ENCODE assay signal across 12 cellular contexts in genomic region chr17:2418572-2418971, GRCh38. TPM values are rescaled to one million over a fixed set of nuclear protein-coding genes. Genes with fewer than 3 reads are reported as not detected.
DNase-seq lines count a peak whose midpoint lies in the region; ATAC-seq, FAIRE-seq and TF ChIP-seq lines count a peak whose summit lies in the region.
"Had no signal": no experiment of that assay in that cellular context is flagged by ENCODE, and none has a peak within 500 bp of the region (broad histone marks: within the 10 kb centered on the region; RNA-seq: fewer than 3 reads in every experiment).

No MANE protein-coding gene starts in this region.

- no peak overlapping the region for H3K4me3 Mint-ChIP-seq in activated CD4-positive, alpha-beta memory T cell treated with anti-CD3 and anti-CD28 coated beads for 36 hours
- H3K4me3 Mint-ChIP-seq in activated CD4-positive, alpha-beta memory T cell treated with anti-CD3 and anti-CD28 coated beads, Interleukin-2, amount 10 ng/mL, durations not matched to agents 7 days and 5 days, result no peak overlapping the region
- no peak overlapping the region for H3K4me3 Mint-ChIP-seq in natural killer cell

- TF ChIP-seq CTCF in choroid plexus epithelial cell (conservative IDR thresholded peaks at IDR 0.05; ENCODE audit: low read depth, low read length), result no peak
- TF ChIP-seq CTCF in kidney (IDR thresholded peaks at IDR 0.05; ENCODE audit: borderline replicate concordance, extremely low read depth, insufficient read depth), result no peak
- TF ChIP-seq CTCF in thyroid gland (IDR thresholded peaks at IDR 0.05), result no peak
- TF ChIP-seq CTCF in natural killer cell (IDR thresholded peaks at IDR 0.05), result no peak

- no peak overlapping the region for H3K9ac ChIP-seq in kidney (ENCODE audit: low read length in 2 of 2)

- no peak for FAIRE-seq in kidney (lab: Jason Lieb, UNC)
- FAIRE-seq: K562 had no signal

- peaks cover 18% of the 10 kb centered on the region for H3K36me3 Mint-ChIP-seq in activated CD4-positive, alpha-beta memory T cell treated with anti-CD3 and anti-CD28 coated beads for 36 hours
- H3K36me3 Mint-ChIP-seq in activated CD4-positive, alpha-beta memory T cell treated with anti-CD3 and anti-CD28 coated beads, Interleukin-2, amount 10 ng/mL, durations not matched to agents 7 days and 5 days (ENCODE audit: low read depth), result no peaks in the 10 kb centered on the region
- no peaks in the 10 kb centered on the region for H3K36me3 Mint-ChIP-seq in natural killer cell

- peaks cover 8 to 28% of the 10 kb centered on the region in 2 donors for H3K36me3 ChIP-seq in kidney (ENCODE audit: control insufficient read depth in 1 of 2, insufficient read depth in 2 of 2, low read length in 2 of 2)
- H3K36me3 ChIP-seq in thyroid gland, result peaks cover 10 to 18% of the 10 kb centered on the region in 2 donors

- H3K4me1 Mint-ChIP-seq in activated CD4-positive, alpha-beta memory T cell treated with anti-CD3 and anti-CD28 coated beads for 36 hours (ENCODE audit: low read depth), result peaks cover 3% of the 10 kb centered on the region
- peaks cover 2% of the 10 kb centered on the region for H3K4me1 Mint-ChIP-seq in activated CD4-positive, alpha-beta memory T cell treated with anti-CD3 and anti-CD28 coated beads, Interleukin-2, amount 10 ng/mL, durations not matched to agents 7 days and 5 days
- no peaks in the 10 kb centered on the region for H3K4me1 Mint-ChIP-seq in natural killer cell

- POLR2A ChIA-PET in activated CD4-positive, alpha-beta memory T cell treated with anti-CD3 and anti-CD28 coated beads for 36 hours (lab: Charles Lee), result interaction anchor here (0.9 kb wide), 1 partner anchor 93 kb away, joined by 3 read pairs; the partner anchor contains the start of gene METTL16
- POLR2A ChIA-PET in activated CD4-positive, alpha-beta memory T cell treated with anti-CD3 and anti-CD28 coated beads, Interleukin-2, amount 10 ng/mL, durations not matched to agents 7 days and 5 days (lab: Charles Lee), result interaction anchor here (1.0 to 2.1 kb wide), 3 partner anchors 16 to 37 kb away, joined by 3 to 7 read pairs (median 5); no protein-coding TSS in a partner anchor

- H3K4me3 ChIP-seq in choroid plexus epithelial cell (ENCODE audit: low read depth, low read length), result no peak overlapping the region
- H3K4me3 ChIP-seq in kidney (ENCODE audit: low read length in 2 of 2), result no peak overlapping the region
- H3K4me3 ChIP-seq in thyroid gland (replicated peaks in 1 of 3), result no peak overlapping the region
- H3K4me3 ChIP-seq: K562 had no signal

- no peaks in the 10 kb centered on the region for H3K27me3 Mint-ChIP-seq in activated CD4-positive, alpha-beta memory T cell treated with anti-CD3 and anti-CD28 coated beads for 36 hours
- no peaks in the 10 kb centered on the region for H3K27me3 Mint-ChIP-seq in activated CD4-positive, alpha-beta memory T cell treated with anti-CD3 and anti-CD28 coated beads, Interleukin-2, amount 10 ng/mL, durations not matched to agents 7 days and 5 days
- H3K27me3 Mint-ChIP-seq in natural killer cell (ENCODE audit: low read depth in 2 of 2), result no peaks in the 10 kb centered on the region

- intact Hi-C loops in activated CD4-positive, alpha-beta memory T cell treated with anti-CD3 and anti-CD28 coated beads for 36 hours (cut with micrococcal nuclease), result no loop called here
- intact Hi-C loops in kidney (cut with DNase I), result loop anchor here (5.0 kb wide), 1 partner anchor 36 kb away; no protein-coding TSS in a partner anchor
- intact Hi-C loops in thyroid gland (cut with DNase I), result no loop called here
- intact Hi-C loops in natural killer cell (cut with micrococcal nuclease), result no loop called here

- TF ChIP-seq POLR2A in thyroid gland (IDR thresholded peaks at IDR 0.05), result no peak

- WGBS in thyroid gland, 2 donors, result 72 to 76% methylated on average over 4 to 7 of the region's 7 CpGs

- H3K4me1 ChIP-seq in kidney (ENCODE audit: control insufficient read depth in 1 of 2, insufficient read depth in 1 of 2, low read depth in 1 of 2, low read length in 2 of 2), result peaks cover 0 to 3% of the 10 kb centered on the region in 2 donors
- peaks cover 0 to 12% of the 10 kb centered on the region in 2 donors for H3K4me1 ChIP-seq in thyroid gland

- H3K27ac Mint-ChIP-seq in activated CD4-positive, alpha-beta memory T cell treated with anti-CD3 and anti-CD28 coated beads for 36 hours, result peak overlapping the region; percentile 70
- H3K27ac Mint-ChIP-seq in activated CD4-positive, alpha-beta memory T cell treated with anti-CD3 and anti-CD28 coated beads, Interleukin-2, amount 10 ng/mL, durations not matched to agents 7 days and 5 days, result no peak overlapping the region
- no peak overlapping the region for H3K27ac Mint-ChIP-seq in natural killer cell

- no peaks in the 10 kb centered on the region for H3K27me3 ChIP-seq in thyroid gland

- ATAC-seq in natural killer cell (no peak), GM18867 (IDR thresholded peaks at IDR 0.05; ENCODE audit: unreplicated experiment) (no peak)
- ATAC-seq: K562, sciatic nerve had no signal

- CTCF ChIA-PET in activated CD4-positive, alpha-beta memory T cell treated with anti-CD3 and anti-CD28 coated beads for 36 hours (lab: Charles Lee), result interaction anchor here (11.0 kb wide), 1 partner anchor 37 kb away, joined by 544 read pairs; no protein-coding TSS in a partner anchor
- CTCF ChIA-PET in activated CD4-positive, alpha-beta memory T cell treated with anti-CD3 and anti-CD28 coated beads, Interleukin-2, amount 10 ng/mL, durations not matched to agents 7 days and 5 days (lab: Charles Lee), result interaction anchor here (0.6 to 10.0 kb wide), 5 partner anchors 12 to 419 kb away, joined by 3 to 425 read pairs (median 3); partner anchors contain the start of gene HIC1

- H3K9me3 ChIP-seq in kidney (ENCODE audit: control insufficient read depth in 1 of 2, low read length in 2 of 2) (no peaks in the 10 kb centered on the region), thyroid gland (no peaks in the 10 kb centered on the region)

- DNase-seq in activated CD4-positive, alpha-beta memory T cell treated with anti-CD3 and anti-CD28 coated beads for 36 hours, result no peak
- no peak for DNase-seq in activated CD4-positive, alpha-beta memory T cell treated with anti-CD3 and anti-CD28 coated beads, Interleukin-2, amount 10 ng/mL, durations not matched to agents 7 days and 5 days
- DNase-seq in choroid plexus epithelial cell (ENCODE audit: low read depth) (peak; percentile 57), kidney (no peak), thyroid gland (peak; percentile 43 to 64), NCI-H446 treated with DMSO at 0.1 percent for 48 hours (lab: John Stamatoyannopoulos, UW) (no peak), natural killer cell (no peak)
- DNase-seq: NCI-H1694; NK-92 treated with Interleukin-12 subunit alpha and Interleukin-12 subunit beta, amount 100 ng/mL, for 24 hours had no signal

- H3K27ac ChIP-seq in kidney (ENCODE audit: low read depth in 2 of 2, low read length in 2 of 2), result peak overlapping the region; percentile 23 to 59
- H3K27ac ChIP-seq in thyroid gland, result peak overlapping the region in 2 of 3 donors; percentile 47 to 57

- H3K9me3 Mint-ChIP-seq in activated CD4-positive, alpha-beta memory T cell treated with anti-CD3 and anti-CD28 coated beads for 36 hours, result no peaks in the 10 kb centered on the region
- no peaks in the 10 kb centered on the region for H3K9me3 Mint-ChIP-seq in activated CD4-positive, alpha-beta memory T cell treated with anti-CD3 and anti-CD28 coated beads, Interleukin-2, amount 10 ng/mL, durations not matched to agents 7 days and 5 days
- no peaks in the 10 kb centered on the region for H3K9me3 Mint-ChIP-seq in natural killer cell

RNA-seq across cellular contexts. Expression of gene MNT, which starts 17.7 kb away (rescaled TPM):
- 10 to 100 TPM; 13.9 to 18.1 TPM for total RNA-seq in activated CD4-positive, alpha-beta memory T cell treated with anti-CD3 and anti-CD28 coated beads for 36 hours
- 10 to 100 TPM; 29.1 to 29.9 TPM for total RNA-seq in activated CD4-positive, alpha-beta memory T cell treated with anti-CD3 and anti-CD28 coated beads, Interleukin-2, amount 10 ng/mL, durations not matched to agents 7 days and 5 days
- total RNA-seq in kidney, result 39.8 TPM
- 3.7 TPM for polyA plus RNA-seq in kidney (ENCODE audit: insufficient read depth, low read depth, low replicate concordance)
- total RNA-seq in thyroid gland, result 10 to 100 TPM in 3 of 4 donors, 1 to 10 TPM in 1; 8.2 to 28.9 (median 10.9) TPM
- total RNA-seq in natural killer cell, result 100 to 1,000 TPM in 1 of 3 donors, 10 to 100 TPM in 2; 72.3 to 108 (median 77.6) TPM

Comparison
In these comparisons a context has a peak if more than half of its experiments do, and no peak if none do; other contexts are left out.
1. DNase-seq: peak in choroid plexus epithelial cell (single experiment) and thyroid gland (2 of 2); none in activated CD4-positive, alpha-beta memory T cell treated with anti-CD3 and anti-CD28 coated beads for 36 hours (single experiment), activated CD4-positive, alpha-beta memory T cell treated with anti-CD3 and anti-CD28 coated beads, Interleukin-2, amount 10 ng/mL, durations not matched to agents 7 days and 5 days (single experiment), kidney (single experiment), NCI-H446 treated with DMSO at 0.1 percent for 48 hours (single experiment) and natural killer cell (single experiment).